ENCODE assay signal across 26 cellular contexts in genomic region chr22:50338042-50338573, GRCh38. TPM values are rescaled to one million over a fixed set of nuclear protein-coding genes. Genes with fewer than 3 reads are reported as not detected.
A peak's percentile ranks its signal among the peaks of the same experiment; 100 is the strongest.
DNase-seq lines count a peak whose midpoint lies in the region; ATAC-seq, FAIRE-seq and TF ChIP-seq lines count a peak whose summit lies in the region.
"Had no signal": no experiment of that assay in that cellular context is flagged by ENCODE, and none has a peak within 500 bp of the region (broad histone marks: within the 10 kb centered on the region; RNA-seq: fewer than 3 reads in every experiment).

No MANE protein-coding gene starts in this region.

- no peaks in the 10 kb centered on the region; the same call in 1 of the 2 replicates for H3K9me3 ChIP-seq in AG04450 (ENCODE audit: control insufficient read depth, insufficient read depth, low read length)
- H3K9me3 ChIP-seq in K562 (replicated peaks; ENCODE audit: control insufficient read depth, insufficient read depth, low read depth, low read length): 0 out of 2 replicates have a peak, but pooled peaks cover 2% of the 10 kb centered on the region
- H3K9me3 ChIP-seq in BE2C: no peaks in the 10 kb centered on the region; the same call in 1 of the 2 replicates
- H3K9me3 ChIP-seq: Caco-2, MG63, Peyer's patch had no signal

- no peak overlapping the region for H3K4me3 ChIP-seq in AG04450 (ENCODE audit: low read depth, low read length)
- H3K4me3 ChIP-seq in K562: no peak overlapping the region
- H3K4me3 ChIP-seq in mesendoderm (ENCODE audit: low read length): no peak overlapping the region
- H3K4me3 ChIP-seq in BE2C (ENCODE audit: low read depth, low read length): no peak overlapping the region
- H3K4me3 ChIP-seq: MG63, Peyer's patch, SK-N-MC had no signal

- H2BK5ac ChIP-seq in mesendoderm (ENCODE audit: low read length): no peak overlapping the region

- POLR2A ChIA-PET in AG04450 (lab: Yijun Ruan, JAX): no interaction called here
- POLR2A ChIA-PET in HEK293T (lab: Yijun Ruan, JAX): no interaction called here
- POLR2A ChIA-PET in K562 (lab: Yijun Ruan, JAX): no interaction called here

- BruUV-seq in K562 (replicated peaks; lab: Mats Ljungman, UMichigan): no TSS peak

- peak overlapping the region; percentile 66 for H3K23ac ChIP-seq in mesendoderm (ENCODE audit: low read length)

- no peak overlapping the region for H2BK15ac ChIP-seq in mesendoderm (replicated peaks; ENCODE audit: low read depth)

- ATAC-seq in K562: no peak
- ATAC-seq: CD8-positive, alpha-beta T cell had no signal

- H4K8ac ChIP-seq in mesendoderm (ENCODE audit: low read depth, low read length): no peak overlapping the region

- no peaks in the 10 kb centered on the region; the same call in 1 of the 2 replicates for H4K20me1 ChIP-seq in K562 (replicated peaks; ENCODE audit: control insufficient read depth, insufficient read depth, low read length)

- no peak overlapping the region for H4K5ac ChIP-seq in mesendoderm (ENCODE audit: low read length)

- DNase-seq in AG04450 (ENCODE audit: low read depth, low spot score): no peak
- no peak for DNase-seq in HEK293T (ENCODE audit: extremely low spot score)
- DNase-seq in K562 (ENCODE audit: extremely low read depth in 1 of 4, low spot score in 3 of 4): no peak
- no peak for DNase-seq in mesendoderm
- DNase-seq in BE2C: no peak
- DNase-seq in HK-2 (ENCODE audit: unreplicated experiment): no peak
- no peak for DNase-seq in NCI-H82 (lab: John Stamatoyannopoulos, UW)
- DNase-seq: Caco-2; CD8-positive, alpha-beta T cell; EL; GDM1; KG1; MG63; NCI-H1105 treated with DMSO at 0.1 percent for 48 hours; NCI-H146; NCI-H1930; NCI-H2107; NCI-H446; NCI-H524 treated with DMSO at 0.1 percent for 48 hours; NCI-H774; Peyer's patch; SIG-M5; SW 1271 had no signal

- no peak overlapping the region for H3K18ac ChIP-seq in mesendoderm (ENCODE audit: low read length)

- no peak for TF ChIP-seq POLR2A in K562 (conservative IDR thresholded peaks at IDR 0.05)

- peaks cover 4% of the 10 kb centered on the region for H3K9me1 ChIP-seq in K562 (ENCODE audit: control insufficient read depth, insufficient read depth, low read length)

- no peak overlapping the region for H2AK5ac ChIP-seq in mesendoderm (ENCODE audit: low read length)

- no peak overlapping the region for H3K4ac ChIP-seq in mesendoderm (ENCODE audit: low read depth, low read length)

- TF ChIP-seq CTCF in AG04450 (IDR thresholded peaks at IDR 0.05; ENCODE audit: low read depth, low read length): no peak
- no peak for TF ChIP-seq CTCF in K562 (IDR thresholded peaks at IDR 0.05 in 2 of 3, conservative IDR thresholded peaks at IDR 0.05 in 1 of 3; ENCODE audit: insufficient read depth in 2 of 3, low read depth in 1 of 3, low read length in 3 of 3)
- TF ChIP-seq CTCF in BE2C (IDR thresholded peaks at IDR 0.05; ENCODE audit: low read depth, low read length): no peak

- H3K56ac ChIP-seq in mesendoderm (ENCODE audit: low read length): no peak overlapping the region

- no peak overlapping the region for H2AFZ ChIP-seq in K562 (ENCODE audit: low read depth, low read length)

- H3K79me2 ChIP-seq in K562 (ENCODE audit: control insufficient read depth, insufficient read depth, low read length) (peaks cover 47% of the 10 kb centered on the region), mesendoderm (ENCODE audit: control insufficient read depth, insufficient read depth, low read length) (no peaks in the 10 kb centered on the region)

- H3K27ac ChIP-seq in AG04450 (ENCODE audit: low read depth, low read length): peak overlapping the region; percentile 31
- peak overlapping the region; percentile 17; the same call in 1 of the 3 replicates for H3K27ac ChIP-seq in K562 (ENCODE audit: extremely low read depth, low read depth, low read length)
- no peak overlapping the region for H3K27ac ChIP-seq in mesendoderm (ENCODE audit: low read depth, low read length)
- H3K27ac ChIP-seq: C4-2B, Peyer's patch, SK-N-MC had no signal

- TF ChIP-seq EP300 in K562 (IDR thresholded peaks at IDR 0.05; ENCODE audit: low read length): no peak

- H3K4me1 ChIP-seq in K562 (replicated peaks in 1 of 2; ENCODE audit: control insufficient read depth in 2 of 2, insufficient read depth in 2 of 2, low read length in 2 of 2): peaks cover 3 to 47% of the 10 kb centered on the region in 2 experiments; a peak in 4 of 5 replicates
- no peaks in the 10 kb centered on the region for H3K4me1 ChIP-seq in mesendoderm (ENCODE audit: control insufficient read depth, low read depth, low read length)
- H3K4me1 ChIP-seq in BE2C: no peaks in the 10 kb centered on the region
- H3K4me1 ChIP-seq: Caco-2 had no signal

- H3K9ac ChIP-seq in K562 (ENCODE audit: insufficient read depth in 1 of 2, low read depth in 2 of 2, low read length in 2 of 2): no peak overlapping the region
- H3K9ac ChIP-seq in mesendoderm (ENCODE audit: low read length): no peak overlapping the region

- 100% methylated on average over 3 of the region's 5 CpGs for WGBS in K562 (ENCODE audit: insufficient coverage, low coverage, missing lambda C conversion rate)
- 100% methylated on average over 5 of the region's 5 CpGs for WGBS in mesendoderm (ENCODE audit: extremely low coverage, insufficient coverage, low lambda C conversion rate)

- peak; percentile 44 for FAIRE-seq in K562 (lab: Jason Lieb, UNC)
- FAIRE-seq: A204.1 had no signal

- no peaks in the 10 kb centered on the region for H3K79me1 ChIP-seq in mesendoderm (ENCODE audit: low read length)

- CTCF ChIA-PET in AG04450 (lab: Charles Lee) (no interaction called here), HEK293T (lab: Yijun Ruan, JAX) (no interaction called here), K562 (lab: Yijun Ruan, JAX; ENCODE audit: low intra/inter-chr PET ratio) (no interaction called here)

- H3K27me3 ChIP-seq in AG04450 (ENCODE audit: control insufficient read depth, insufficient read depth, low read length) (no peaks in the 10 kb centered on the region), K562 (ENCODE audit: control insufficient read depth in 2 of 2, insufficient read depth in 2 of 2, low read length in 2 of 2) (no peaks in the 10 kb centered on the region), mesendoderm (ENCODE audit: insufficient read depth, low read length, poor library complexity) (no peaks in the 10 kb centered on the region), BE2C (no peaks in the 10 kb centered on the region)
- H3K27me3 ChIP-seq: MG63, Peyer's patch had no signal

- H2BK120ac ChIP-seq in mesendoderm (ENCODE audit: low read depth, low read length): no peak overlapping the region

- no peak for TF ChIP-seq RAD21 in K562 (CRISPR knock-in tag; conservative IDR thresholded peaks at IDR 0.05 in 1 of 2, IDR thresholded peaks at IDR 0.05 in 1 of 2)

- in situ Hi-C loops in K562 (cut with MboI): no loop called here

- H3K4me2 ChIP-seq in K562 (ENCODE audit: insufficient read depth, low read length): 0 out of 2 replicates have a peak overlapping the region, but pooled peaks have one; percentile 0
- H3K4me2 ChIP-seq in mesendoderm (ENCODE audit: low read length): no peak overlapping the region

- intact Hi-C loops in K562 (cut with micrococcal nuclease): no loop called here

- H3K36me3 ChIP-seq in K562 (ENCODE audit: control insufficient read depth, insufficient read depth, low read length) (peaks cover 5% of the 10 kb centered on the region; the same call in 1 of the 3 replicates), mesendoderm (ENCODE audit: control insufficient read depth, insufficient read depth, low read length) (no peaks in the 10 kb centered on the region), BE2C (no peaks in the 10 kb centered on the region)
- H3K36me3 ChIP-seq: MG63, Peyer's patch had no signal

RNA-seq across cellular contexts. Expression of gene PPP6R2, which starts 5.0 kb away (rescaled TPM):
- polyA plus RNA-seq in AG04450 (2011; rRNA removed): 26.6 and 35.0 TPM in 2 replicates
- polyA minus RNA-seq in AG04450 (2011; rRNA and poly(A)+ RNA removed): 30.2 and 40.9 TPM in 2 replicates
- 97.0 and 226 TPM in 2 replicates for total RNA-seq in K562 (2011; cell fraction: chromatin; rRNA removed; ENCODE audit: low replicate concordance)
- total RNA-seq in K562 (2011; cell fraction: nucleolus; rRNA removed): 102 and 113 TPM in 2 replicates
- 69.3 and 79.1 TPM in 2 replicates for total RNA-seq in K562 (2011; cell fraction: nucleoplasm; rRNA removed)
- total RNA-seq in K562 (2014; rRNA removed): 33.6 and 45.2 TPM in 2 replicates
- total RNA-seq in K562 (2014; rRNA removed; fragmentation: Illumina TruSeq; extraction: Trizol): 7.7 and 9.2 TPM in 2 replicates
- 21.4 and 22.1 TPM in 2 replicates for total RNA-seq in K562 (2015; rRNA removed; fragmentation: Illumina TruSeq; extraction: Trizol)
- 35.8 and 39.8 TPM in 2 replicates for total RNA-seq in K562 (2021)
- 24.1 and 33.0 TPM in 2 replicates for polyA plus RNA-seq in K562 (2011; rRNA removed)
- 30.1 and 36.3 TPM in 2 replicates for polyA plus RNA-seq in K562 (2011; cell fraction: cytosol; rRNA removed)
- polyA plus RNA-seq in K562 (2011; cell fraction: nucleus; rRNA removed): 112 and 152 TPM in 2 replicates
- polyA plus RNA-seq in K562 (2012): 27.4 and 43.9 TPM in 2 replicates
- polyA plus RNA-seq in K562 (2014; fragmentation: Illumina TruSeq; extraction: Trizol): 17.9 and 28.4 TPM in 2 replicates
- polyA plus RNA-seq in K562 (2014; fragmentation: Nextera tagmentation; extraction: Ambion mirVana): under 1 TPM; 0.32 to 0.74 TPM
- 37.5 and 39.3 TPM in 2 replicates for polyA plus RNA-seq in K562 (2014; rRNA removed)
- polyA minus RNA-seq in K562 (2011; rRNA and poly(A)+ RNA removed): 17.5 and 21.0 TPM in 2 replicates
- 15.7 and 22.8 TPM in 2 replicates for polyA minus RNA-seq in K562 (2011; cell fraction: cytosol; rRNA and poly(A)+ RNA removed)
- 27.3 and 36.0 TPM in 2 replicates for polyA minus RNA-seq in K562 (2011; cell fraction: nucleus; rRNA and poly(A)+ RNA removed)
- 15.2 TPM for polyA plus RNA-seq in mesendoderm (2013, experiment 1 of 2)
- polyA plus RNA-seq in mesendoderm (2013, experiment 2 of 2): 16.2 TPM
- polyA plus RNA-seq in BE2C (2012; ENCODE audit: insufficient read depth, insufficient read length, low read depth): 39.8 TPM

RNA-seq across cellular contexts. Expression of gene DENND6B, which starts 11.3 kb away (rescaled TPM):
- polyA plus RNA-seq in AG04450 (2011; rRNA removed) (2.4 and 3.8 TPM in 2 replicates), K562 (2011; rRNA removed) (2.0 and 3.4 TPM in 2 replicates), K562 (2014; fragmentation: Illumina TruSeq; extraction: Trizol) (1.7 and 2.0 TPM in 2 replicates), K562 (2014; fragmentation: Nextera tagmentation; extraction: Ambion mirVana) (under 1 TPM; 0.07 to 0.31 TPM), K562 (2014; rRNA removed) (3.1 and 3.7 TPM in 2 replicates)
- polyA minus RNA-seq in AG04450 (2011; rRNA and poly(A)+ RNA removed): 0.87 and 2.6 TPM in 2 replicates
- 6.5 and 21.7 TPM in 2 replicates for total RNA-seq in K562 (2011; cell fraction: chromatin; rRNA removed; ENCODE audit: low replicate concordance)
- total RNA-seq in K562 (2011; cell fraction: nucleolus; rRNA removed): 12.5 and 13.4 TPM in 2 replicates
- total RNA-seq in K562 (2011; cell fraction: nucleoplasm; rRNA removed): 8.5 and 9.8 TPM in 2 replicates
- total RNA-seq in K562 (2014; rRNA removed) (1.5 and 2.3 TPM in 2 replicates), K562 (2014; rRNA removed; fragmentation: Illumina TruSeq; extraction: Trizol) (0.26 and 0.29 TPM in 2 replicates), K562 (2015; rRNA removed; fragmentation: Illumina TruSeq; extraction: Trizol) (0.83 TPM in 2 replicates), K562 (2021) (3.1 and 3.2 TPM in 2 replicates)
- polyA plus RNA-seq in K562 (2011; cell fraction: cytosol; rRNA removed): 2.9 and 5.9 TPM in 2 replicates
- polyA plus RNA-seq in K562 (2011; cell fraction: nucleus; rRNA removed): 18.3 and 38.3 TPM in 2 replicates
- 2.7 and 5.8 TPM in 2 replicates for polyA plus RNA-seq in K562 (2012)
- polyA minus RNA-seq in K562 (2011; rRNA and poly(A)+ RNA removed): 0.48 and 0.84 TPM in 2 replicates
- 1.8 and 3.2 TPM in 2 replicates for polyA minus RNA-seq in K562 (2011; cell fraction: cytosol; rRNA and poly(A)+ RNA removed)
- 2.6 and 3.8 TPM in 2 replicates for polyA minus RNA-seq in K562 (2011; cell fraction: nucleus; rRNA and poly(A)+ RNA removed)
- 0.08 TPM for polyA plus RNA-seq in mesendoderm (2013, experiment 1 of 2)
- 0.08 TPM for polyA plus RNA-seq in mesendoderm (2013, experiment 2 of 2)
- polyA plus RNA-seq in BE2C (2012; ENCODE audit: insufficient read depth, insufficient read length, low read depth): 7.1 TPM

RNA-seq across cellular contexts. Expression of gene PLXNB2, which starts 30.7 kb away (rescaled TPM):
- polyA plus RNA-seq in AG04450 (2011; rRNA removed) (68.0 and 110 TPM in 2 replicates), K562 (2011; rRNA removed) (17.4 and 26.1 TPM in 2 replicates), K562 (2014; fragmentation: Illumina TruSeq; extraction: Trizol) (13.6 and 22.0 TPM in 2 replicates), K562 (2014; fragmentation: Nextera tagmentation; extraction: Ambion mirVana) (under 1 TPM; 0.15 to 0.81 TPM), K562 (2014; rRNA removed) (20.7 and 24.6 TPM in 2 replicates)
- 137 and 178 TPM in 2 replicates for polyA minus RNA-seq in AG04450 (2011; rRNA and poly(A)+ RNA removed)
- 72.8 and 193 TPM in 2 replicates for total RNA-seq in K562 (2011; cell fraction: chromatin; rRNA removed; ENCODE audit: low replicate concordance)
- 120 and 131 TPM in 2 replicates for total RNA-seq in K562 (2011; cell fraction: nucleolus; rRNA removed)
- 71.3 and 73.4 TPM in 2 replicates for total RNA-seq in K562 (2011; cell fraction: nucleoplasm; rRNA removed)
- total RNA-seq in K562 (2014; rRNA removed) (16.9 and 22.7 TPM in 2 replicates), K562 (2014; rRNA removed; fragmentation: Illumina TruSeq; extraction: Trizol) (3.2 and 4.8 TPM in 2 replicates), K562 (2015; rRNA removed; fragmentation: Illumina TruSeq; extraction: Trizol) (9.9 and 11.3 TPM in 2 replicates), K562 (2021) (45.1 and 48.0 TPM in 2 replicates)
- 21.9 and 41.4 TPM in 2 replicates for polyA plus RNA-seq in K562 (2011; cell fraction: cytosol; rRNA removed)
- 101 and 150 TPM in 2 replicates for polyA plus RNA-seq in K562 (2011; cell fraction: nucleus; rRNA removed)
- polyA plus RNA-seq in K562 (2012): 30.4 and 43.6 TPM in 2 replicates
- 14.1 and 21.8 TPM in 2 replicates for polyA minus RNA-seq in K562 (2011; rRNA and poly(A)+ RNA removed)
- polyA minus RNA-seq in K562 (2011; cell fraction: cytosol; rRNA and poly(A)+ RNA removed): 37.2 and 59.9 TPM in 2 replicates
- 30.4 and 32.4 TPM in 2 replicates for polyA minus RNA-seq in K562 (2011; cell fraction: nucleus; rRNA and poly(A)+ RNA removed)
- 34.1 TPM for polyA plus RNA-seq in mesendoderm (2013, experiment 1 of 2)
- 33.7 TPM for polyA plus RNA-seq in mesendoderm (2013, experiment 2 of 2)
- polyA plus RNA-seq in BE2C (2012; ENCODE audit: insufficient read depth, insufficient read length, low read depth): 287 TPM
